In genomic region chr17:4551141-4551540, GRCh38 we compare ENCODE assay signal across 1 cellular context.
TF ChIP-seq lines count a peak whose summit lies in the region.

No MANE protein-coding gene starts in this region.

TF ChIP-seq in GM12878, 131 proteins besides CTCF, POLR2A, EP300 and RAD21:
- TF ChIP-seq, protein P1, sequence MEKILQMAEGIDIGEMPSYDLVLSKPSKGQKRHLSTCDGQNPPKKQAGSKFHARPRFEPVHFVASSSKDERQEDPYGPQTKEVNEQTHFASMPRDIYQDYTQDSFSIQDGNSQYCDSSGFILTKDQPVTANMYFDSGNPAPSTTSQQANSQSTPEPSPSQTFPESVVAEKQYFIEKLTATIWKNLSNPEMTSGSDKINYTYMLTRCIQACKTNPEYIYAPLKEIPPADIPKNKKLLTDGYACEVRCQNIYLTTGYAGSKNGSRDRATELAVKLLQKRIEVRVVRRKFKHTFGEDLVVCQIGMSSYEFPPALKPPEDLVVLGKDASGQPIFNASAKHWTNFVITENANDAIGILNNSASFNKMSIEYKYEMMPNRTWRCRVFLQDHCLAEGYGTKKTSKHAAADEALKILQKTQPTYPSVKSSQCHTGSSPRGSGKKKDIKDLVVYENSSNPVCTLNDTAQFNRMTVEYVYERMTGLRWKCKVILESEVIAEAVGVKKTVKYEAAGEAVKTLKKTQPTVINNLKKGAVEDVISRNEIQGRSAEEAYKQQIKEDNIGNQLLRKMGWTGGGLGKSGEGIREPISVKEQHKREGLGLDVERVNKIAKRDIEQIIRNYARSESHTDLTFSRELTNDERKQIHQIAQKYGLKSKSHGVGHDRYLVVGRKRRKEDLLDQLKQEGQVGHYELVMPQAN (conservative IDR thresholded peaks at IDR 0.05) = no peak
- peak; percentile 28 to 64; a peak in 1 of 4 replicates for TF ChIP-seq SRF (IDR thresholded peaks at IDR 0.05; ENCODE audit: low read depth in 2 of 2, low read length in 2 of 2)
